Comparison of ENCODE assay signal across 8 cellular contexts in genomic region chr5:171388816-171389168, GRCh38. TPM values are rescaled to one million over a fixed set of nuclear protein-coding genes. Genes with fewer than 3 reads are reported as not detected.
DNase-seq lines count a peak whose midpoint lies in the region; ATAC-seq, FAIRE-seq and TF ChIP-seq lines count a peak whose summit lies in the region.

No MANE protein-coding gene starts in this region.

- POLR2A ChIA-PET in T-cell (lab: Charles Lee), result interaction anchor here (0.9 to 1.5 kb wide), 3 partner anchors 10 to 19 kb away, joined by 3 to 4 read pairs (median 3); no protein-coding TSS in a partner anchor

- peak overlapping the region; percentile 99 for H3K27ac Mint-ChIP-seq in T-cell

- FAIRE-seq in HTR-8/SVneo (lab: Jason Lieb, UNC), result no peak

- CTCF ChIA-PET in T-cell (lab: Charles Lee), result interaction anchor here in 1 of 2 donors (0.6 kb wide), 1 partner anchor 33 kb away, joined by 3 read pairs; no protein-coding TSS in a partner anchor

- H3K4me1 Mint-ChIP-seq in T-cell, result peaks cover 57 to 63% (median 62%) of the 10 kb centered on the region in 3 donors

- no peaks in the 10 kb centered on the region for H3K9me3 Mint-ChIP-seq in T-cell

- intact Hi-C loops in esophagus squamous epithelium (cut with DNase I), result no loop called here

- no peaks in the 10 kb centered on the region for H3K27me3 ChIP-seq in esophagus squamous epithelium
- no peaks in the 10 kb centered on the region for H3K27me3 ChIP-seq in skeletal muscle satellite cell (ENCODE audit: control insufficient read depth, insufficient read depth, low read length)

- H3K9ac ChIP-seq in skeletal muscle satellite cell (ENCODE audit: low read depth, low read length), result peak overlapping the region; percentile 97

- TF ChIP-seq CTCF in esophagus squamous epithelium (IDR thresholded peaks at IDR 0.05), result no peak

- peaks cover 0 to 37% (median 11%) of the 10 kb centered on the region in 3 donors for H3K36me3 ChIP-seq in esophagus squamous epithelium
- peaks cover 48% of the 10 kb centered on the region for H3K36me3 ChIP-seq in skeletal muscle satellite cell (ENCODE audit: insufficient read depth, low read length)

- H3K36me3 Mint-ChIP-seq in T-cell, result peaks cover 32% of the 10 kb centered on the region

- ATAC-seq in GM21786 (IDR thresholded peaks at IDR 0.05; ENCODE audit: unreplicated experiment), result peak; percentile 6
- ATAC-seq in T-cell (replicated peaks in 1 of 4), result no peak

- 1% methylated on average over 14 of the region's 14 CpGs for WGBS in esophagus squamous epithelium, 2 donors

- in situ Hi-C loops in G401 (cut with HindIII; ENCODE audit: low sequenced_read_pairs), result no loop called here

- peak overlapping the region; percentile 97 to 99 (median 99) for H3K4me3 Mint-ChIP-seq in T-cell

- peak overlapping the region; percentile 86 for H3K4me2 ChIP-seq in skeletal muscle satellite cell (ENCODE audit: low read length)

- no peak for TF ChIP-seq POLR2A in esophagus squamous epithelium (IDR thresholded peaks at IDR 0.05)

- H3K4me3 ChIP-seq in esophagus squamous epithelium, result peak overlapping the region; percentile 84 to 99 (median 92)
- peak overlapping the region; percentile 89 for H3K4me3 ChIP-seq in skeletal muscle satellite cell (ENCODE audit: low read length)

- H3K27ac ChIP-seq in esophagus squamous epithelium, result peak overlapping the region; percentile 93 to 98 (median 95)

- DNase-seq in T-cell (peak in 1 of 34 experiments; percentile 8), esophagus squamous epithelium (lab: John Stamatoyannopoulos, UW) (no peak), HTR-8/SVneo (ENCODE audit: insufficient read length, low spot score) (no peak), G401 (ENCODE audit: low spot score) (no peak), NCI-H2029 (lab: John Stamatoyannopoulos, UW) (no peak), HT-29 (ENCODE audit: low spot score) (no peak)

- H3K9me3 ChIP-seq in esophagus squamous epithelium, result no peaks in the 10 kb centered on the region
- no peaks in the 10 kb centered on the region for H3K9me3 ChIP-seq in skeletal muscle satellite cell (replicated peaks; ENCODE audit: low read length)

- no peaks in the 10 kb centered on the region for H3K27me3 Mint-ChIP-seq in T-cell

- peaks cover 8 to 55% (median 24%) of the 10 kb centered on the region in 3 donors for H3K4me1 ChIP-seq in esophagus squamous epithelium
- H3K4me1 ChIP-seq in skeletal muscle satellite cell (ENCODE audit: control insufficient read depth, insufficient read depth, low read length), result peaks cover 21% of the 10 kb centered on the region

RNA-seq across cellular contexts. Expression of gene NPM1, which starts 1.1 kb away (rescaled TPM):
- total RNA-seq in T-cell, result 1,000 to 10,000 TPM in 2 of 5 donors, 100 to 1,000 TPM in 3; 940 to 1,150 (median 989) TPM
- total RNA-seq in esophagus squamous epithelium, result 1,000 to 10,000 TPM in 1 of 4 donors, 100 to 1,000 TPM in 3; 394 to 1,052 (median 904) TPM
- 1,783 and 1,852 TPM in 2 replicates for total RNA-seq in skeletal muscle satellite cell (2012; rRNA removed)
- total RNA-seq in G401 (2014; rRNA removed; shearing (Covaris generic)), result 2,570 and 3,194 TPM in 2 replicates
- 896 and 936 TPM in 2 replicates for total RNA-seq in HT-29 (2014; rRNA removed; shearing (Covaris generic))

RNA-seq across cellular contexts. Expression of gene FGF18, which starts 30.7 kb away (rescaled TPM):
- total RNA-seq in T-cell, result under 1 TPM in 4 of 5 donors, not detected in 1; 0.16 to 0.58 (median 0.21) TPM
- under 1 TPM in 3 of 4 donors, not detected in 1; 0.15 to 0.29 (median 0.19) TPM for total RNA-seq in esophagus squamous epithelium
- total RNA-seq in skeletal muscle satellite cell (2012; rRNA removed), result under 0.01 TPM in 1 of 2 replicates, not detected in the other
- total RNA-seq in G401 (2014; rRNA removed; shearing (Covaris generic)), result 1.5 and 2.4 TPM in 2 replicates
- total RNA-seq in HT-29 (2014; rRNA removed; shearing (Covaris generic)), result 0.37 and 0.58 TPM in 2 replicates
